In genomic region chr7:604038-604883, GRCh38 we compare ENCODE assay signal across 8 cellular contexts.
A peak's percentile ranks its signal among the peaks of the same experiment; 100 is the strongest.
DNase-seq lines count a peak whose midpoint lies in the region; ATAC-seq and TF ChIP-seq lines count a peak whose summit lies in the region.

No MANE protein-coding gene starts in this region.

- H3K9me3 ChIP-seq in mucosa of descending colon: no peaks in the 10 kb centered on the region
- H3K9me3 ChIP-seq in HAP-1: no peaks in the 10 kb centered on the region

- ATAC-seq in GM19372 (IDR thresholded peaks at IDR 0.05; ENCODE audit: low read depth, unreplicated experiment) (peak; percentile 67), HG03457 (IDR thresholded peaks at IDR 0.05; ENCODE audit: unreplicated experiment) (peak; percentile 57), mucosa of descending colon (peak; percentile 86)

- no peak for TF ChIP-seq CTCF in cardiac fibroblast (IDR thresholded peaks at IDR 0.05; ENCODE audit: low read depth, low read length)
- TF ChIP-seq CTCF in mucosa of descending colon (IDR thresholded peaks at IDR 0.05): no peak

- in situ Hi-C loops in HAP-1 (cut with MboI; ENCODE audit: low sequenced_read_pairs): no loop called here

- peak; percentile 89 to 93 (median 90) for DNase-seq in activated CD4-positive, CD25-positive, alpha-beta regulatory T cell (lab: John Stamatoyannopoulos, UW)
- DNase-seq in cardiac fibroblast (ENCODE audit: low read depth in 2 of 2): peak; percentile 92 to 96
- DNase-seq in mucosa of descending colon: peak; percentile 70 to 90 (median 77)
- peak; percentile 94 to 96 for DNase-seq in stimulated activated CD8-positive, alpha-beta memory T cell treated with anti-CD3 and anti-CD28 coated beads, Interleukin-4, amount 100 ng/mL, for 4 hours (ENCODE audit: low read depth in 2 of 2, low spot score in 1 of 2)
- no peak for DNase-seq in HAP-1 (ENCODE audit: low spot score in 2 of 2)
- DNase-seq in HCEC 1CT: no peak

- H3K36me3 ChIP-seq in mucosa of descending colon (ENCODE audit: low read depth) (no peaks in the 10 kb centered on the region), HAP-1 (replicated peaks) (no peaks in the 10 kb centered on the region)

- intact Hi-C loops in mucosa of descending colon (cut with DNase I, micrococcal nuclease): no loop called here

- H3K4me3 ChIP-seq in cardiac fibroblast (replicated peaks in 1 of 2; ENCODE audit: low read depth in 2 of 2, low read length in 2 of 2) (no peak overlapping the region), mucosa of descending colon (no peak overlapping the region), HAP-1 (no peak overlapping the region)

- H3K27me3 ChIP-seq in HAP-1 (ENCODE audit: low read depth): no peaks in the 10 kb centered on the region

- H3K4me1 ChIP-seq in mucosa of descending colon (ENCODE audit: low read depth) (peaks cover 5% of the 10 kb centered on the region), HAP-1 (no peaks in the 10 kb centered on the region)

Comparison
In these comparisons a context has a peak if more than half of its experiments do, and no peak if none do; other contexts are left out.
1. DNase-seq: peak in activated CD4-positive, CD25-positive, alpha-beta regulatory T cell (4 of 4), cardiac fibroblast (2 of 2), mucosa of descending colon (3 of 3) and stimulated activated CD8-positive, alpha-beta memory T cell treated with anti-CD3 and anti-CD28 coated beads, Interleukin-4, amount 100 ng/mL, for 4 hours (2 of 2); none in HAP-1 (0 of 2) and HCEC 1CT (single experiment).
2. Peak in every context shown above with its lines, with median percentiles within 50 percentile points of each other: ATAC-seq.